Comparison of ENCODE assay signal across 1 cellular context in genomic region chr4:6313216-6313615, GRCh38.
TF ChIP-seq lines count a peak whose summit lies in the region.

No MANE protein-coding gene starts in this region.

TF ChIP-seq in SK-N-SH, 30 proteins besides CTCF, POLR2A, EP300 and RAD21 (continued from another document):
- TF ChIP-seq IRF3 (IDR thresholded peaks at IDR 0.05; ENCODE audit: low read depth, low read length), result no peak
- no peak for TF ChIP-seq EZH2phosphoT487 (IDR thresholded peaks at IDR 0.05; ENCODE audit: borderline replicate concordance, low read depth)
- TF ChIP-seq GATA2 (CRISPR knock-in tag; IDR thresholded peaks at IDR 0.05), result 0 out of 2 replicates have a peak, but pooled peaks have one; percentile 11
- TF ChIP-seq MAX (IDR thresholded peaks at IDR 0.05; ENCODE audit: low read depth), result no peak
- no peak for TF ChIP-seq RCOR1 (IDR thresholded peaks at IDR 0.05; ENCODE audit: low read length)
- TF ChIP-seq TAF1 (IDR thresholded peaks at IDR 0.05; ENCODE audit: borderline replicate concordance, low read depth, low read length), result no peak
TF ChIP-seq in SK-N-SH: peak in this region for 1.
